In the genomic region with DNA sequence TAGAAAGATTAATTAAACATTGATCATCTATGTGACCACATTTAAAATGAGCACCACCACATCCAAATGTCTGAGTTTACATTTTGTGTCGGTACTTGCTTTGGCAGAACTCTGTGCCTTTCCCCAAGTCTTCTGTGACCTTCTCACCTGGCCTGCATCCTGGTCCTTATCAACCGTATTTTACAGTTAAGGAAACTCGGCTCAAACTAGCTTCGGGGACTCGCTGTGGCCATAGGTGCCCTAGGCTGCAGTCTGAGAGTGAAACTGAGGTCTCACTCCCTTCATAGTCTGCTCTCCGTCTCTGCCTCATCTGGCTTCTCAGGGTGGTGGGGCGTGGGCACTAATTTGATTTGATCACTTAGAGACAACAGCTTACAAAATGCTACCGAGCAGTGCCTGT, we compare ENCODE assay signal across 17 cellular contexts.
DNase-seq lines count a peak whose midpoint lies in the region; ATAC-seq and TF ChIP-seq lines count a peak whose summit lies in the region.
"Had no signal": no experiment of that assay in that cellular context is flagged by ENCODE, and none has a peak within 500 bp of the region (broad histone marks: within the 10 kb centered on the region; RNA-seq: fewer than 3 reads in every experiment).

No MANE protein-coding gene starts in this region.

- peak overlapping the region; percentile 7 for H2BK5ac ChIP-seq in trophoblast cell (ENCODE audit: low read depth, low read length, poor library complexity)

- peak overlapping the region; percentile 78 for H4K91ac ChIP-seq in trophoblast cell (ENCODE audit: low read depth, low read length)

- no peak overlapping the region for H2BK120ac ChIP-seq in trophoblast cell (ENCODE audit: insufficient read depth, low read length, poor library complexity)

- H3K79me2 ChIP-seq in Karpas-422 (ENCODE audit: low read length): no peaks in the 10 kb centered on the region
- peaks cover 1% of the 10 kb centered on the region for H3K79me2 ChIP-seq in trophoblast cell (ENCODE audit: control insufficient read depth, insufficient read depth, low read length, poor library complexity)

- H3K36me3 ChIP-seq in Karpas-422 (ENCODE audit: insufficient read depth, low read length) (no peaks in the 10 kb centered on the region), endocrine pancreas (ENCODE audit: control insufficient read depth, insufficient read depth, low read length) (no peaks in the 10 kb centered on the region), trophoblast cell (ENCODE audit: control insufficient read depth in 1 of 2, insufficient read depth in 2 of 2, low read length in 2 of 2) (no peaks in the 10 kb centered on the region), adrenal gland (replicated peaks in 1 of 2) (no peaks in the 10 kb centered on the region)

- peaks cover 25% of the 10 kb centered on the region for H3K79me1 ChIP-seq in trophoblast cell (ENCODE audit: low read length)

- H3K18ac ChIP-seq in trophoblast cell (ENCODE audit: low read length): no peak overlapping the region

- DNase-seq in NCI-H1417 (lab: John Stamatoyannopoulos, UW): peak in 2 of 3 experiments; percentile 3 to 52
- DNase-seq in NCI-H1417 treated with DMSO at 0.1 percent for 48 hours (lab: John Stamatoyannopoulos, UW): no peak
- DNase-seq in Karpas-422: peak; percentile 26
- DNase-seq in trophoblast cell: no peak
- DNase-seq in adrenal gland: no peak
- DNase-seq in dermis blood vessel endothelial cell: no peak
- DNase-seq: GM23248, H7, MV-4-11, NCI-H1694, NCI-H2029 treated with DMSO at 0.1 percent for 48 hours, NCI-H2227 treated with DMSO at 0.1 percent for 48 hours, NCI-H526 treated with DMSO at 0.1 percent for 48 hours had no signal

- H4K20me1 ChIP-seq in Karpas-422 (ENCODE audit: insufficient read depth, low read depth, low read length): no peaks in the 10 kb centered on the region

- no peaks in the 10 kb centered on the region for H3K27me3 ChIP-seq in Karpas-422 (ENCODE audit: low read length)
- H3K27me3 ChIP-seq in endocrine pancreas (ENCODE audit: control insufficient read depth, insufficient read depth, low read length): no peaks in the 10 kb centered on the region
- H3K27me3 ChIP-seq in trophoblast cell (ENCODE audit: insufficient read depth, low read length): no peaks in the 10 kb centered on the region
- H3K27me3 ChIP-seq in adrenal gland: no peaks in the 10 kb centered on the region

- no peak overlapping the region for H3K23ac ChIP-seq in trophoblast cell (ENCODE audit: low read length)

- H3K4me3 ChIP-seq in Karpas-422 (ENCODE audit: low read length) (no peak overlapping the region), endocrine pancreas (ENCODE audit: control insufficient read depth, insufficient read depth, low read length) (peak overlapping the region; percentile 35), trophoblast cell (ENCODE audit: low read depth, low read length) (no peak overlapping the region), adrenal gland (no peak overlapping the region)
- H3K4me3 ChIP-seq: GM23248, K562 had no signal

- no peak overlapping the region for H3K14ac ChIP-seq in trophoblast cell (ENCODE audit: low read length)

- ATAC-seq in HG02678 (IDR thresholded peaks at IDR 0.05; ENCODE audit: unreplicated experiment): no peak
- ATAC-seq: K562 had no signal

- no peak overlapping the region for H3K9ac ChIP-seq in Karpas-422 (ENCODE audit: low read length)
- H3K9ac ChIP-seq in endocrine pancreas (ENCODE audit: control insufficient read depth, insufficient read depth, low read length): no peak overlapping the region
- H3K9ac ChIP-seq in trophoblast cell (ENCODE audit: low read length): no peak overlapping the region
- H3K9ac ChIP-seq: GM23248 had no signal

- TF ChIP-seq POLR2A in adrenal gland (IDR thresholded peaks at IDR 0.05): no peak

- H3K4me1 ChIP-seq in Karpas-422 (ENCODE audit: low read length): no peaks in the 10 kb centered on the region
- no peaks in the 10 kb centered on the region for H3K4me1 ChIP-seq in endocrine pancreas (ENCODE audit: control insufficient read depth, insufficient read depth, low read length)
- peaks cover 11 to 14% of the 10 kb centered on the region in 2 experiments for H3K4me1 ChIP-seq in trophoblast cell (ENCODE audit: control insufficient read depth in 1 of 2, insufficient read depth in 2 of 2, low read length in 2 of 2)
- peaks cover 0 to 5% of the 10 kb centered on the region in 2 donors for H3K4me1 ChIP-seq in adrenal gland (replicated peaks in 1 of 2)

- intact Hi-C loops in adrenal gland (cut with DNase I): no loop called here

- H3K4me2 ChIP-seq in Karpas-422 (ENCODE audit: low read depth, low read length, poor library complexity, severe bottlenecking) (no peak overlapping the region), trophoblast cell (ENCODE audit: low read length) (no peak overlapping the region)

- no peak overlapping the region for H2AFZ ChIP-seq in Karpas-422 (ENCODE audit: low read length)
- no peak overlapping the region for H2AFZ ChIP-seq in trophoblast cell (ENCODE audit: insufficient read depth, low read length, poor library complexity)
- H2AFZ ChIP-seq: GM23248 had no signal

- no peak overlapping the region for H2AK5ac ChIP-seq in trophoblast cell (ENCODE audit: low read length)

- no peak overlapping the region for H4K12ac ChIP-seq in trophoblast cell (ENCODE audit: low read depth, low read length)

- TF ChIP-seq CTCF in adrenal gland (IDR thresholded peaks at IDR 0.05): no peak

- H3K4ac ChIP-seq in trophoblast cell (ENCODE audit: low read depth, low read length): no peak overlapping the region

- H3K9me3 ChIP-seq in Karpas-422 (ENCODE audit: low read length) (peaks cover 36% of the 10 kb centered on the region), endocrine pancreas (ENCODE audit: control insufficient read depth, low read length) (no peaks in the 10 kb centered on the region), trophoblast cell (ENCODE audit: insufficient read depth, low read depth, low read length) (no peaks in the 10 kb centered on the region), adrenal gland (replicated peaks in 1 of 3) (no peaks in the 10 kb centered on the region)

- peak overlapping the region; percentile 40 for H4K8ac ChIP-seq in trophoblast cell (ENCODE audit: low read depth, low read length)

- no CpG with 5 or more reads among the region's 8 CpGs for WGBS in trophoblast cell (ENCODE audit: extremely low coverage, insufficient coverage, insufficient read length)
- 73 to 84% (median 77%) methylated on average over 8 of the region's 8 CpGs for WGBS in adrenal gland, 4 donors

- no peak overlapping the region for H3K27ac ChIP-seq in Karpas-422 (ENCODE audit: low read length)
- no peak overlapping the region for H3K27ac ChIP-seq in trophoblast cell (ENCODE audit: low read depth, low read length)
- no peak overlapping the region for H3K27ac ChIP-seq in adrenal gland
- H3K27ac ChIP-seq: 22Rv1, GM23248 had no signal

- H2BK12ac ChIP-seq in trophoblast cell (ENCODE audit: low read length): peak overlapping the region; percentile 24

- H3K9me2 ChIP-seq in Karpas-422 (replicated peaks; ENCODE audit: insufficient read depth, low read length): no peaks in the 10 kb centered on the region

Comparison
In these comparisons a context has a peak if more than half of its experiments do, and no peak if none do; other contexts are left out.
1. DNase-seq: peak in NCI-H1417 (2 of 3) and Karpas-422 (single experiment); none in NCI-H1417 treated with DMSO at 0.1 percent for 48 hours (single experiment), trophoblast cell (0 of 2), adrenal gland (0 of 7) and dermis blood vessel endothelial cell (single experiment).